11 cellular contexts compared by ENCODE assay signal in genomic region chr17:40352779-40353394, GRCh38. TPM values are rescaled to one million over a fixed set of nuclear protein-coding genes. Genes with fewer than 3 reads are reported as not detected.
DNase-seq lines count a peak whose midpoint lies in the region; ATAC-seq and TF ChIP-seq lines count a peak whose summit lies in the region.
"Had no signal": no experiment of that assay in that cellular context is flagged by ENCODE, and none has a peak within 500 bp of the region (broad histone marks: within the 10 kb centered on the region; RNA-seq: fewer than 3 reads in every experiment).

No MANE protein-coding gene starts in this region.

- H3K36me3 ChIP-seq in GM23338 (ENCODE audit: insufficient read depth) (no peaks in the 10 kb centered on the region), adipocyte (ENCODE audit: control insufficient read depth, insufficient read depth, low read length, severe bottlenecking) (peaks cover 54% of the 10 kb centered on the region)

- 0 out of 2 replicates have a peak overlapping the region, but pooled peaks have one; percentile 38 for H3K4me2 ChIP-seq in GM23338

- H3K4me1 ChIP-seq in GM23338 (ENCODE audit: insufficient read depth) (peaks cover 54% of the 10 kb centered on the region), adipocyte (ENCODE audit: control insufficient read depth, insufficient read depth, low read length) (peaks cover 52% of the 10 kb centered on the region)

- no peak overlapping the region for H2AFZ ChIP-seq in GM23338

- H3K36me3 Mint-ChIP-seq in GM23338 (ENCODE audit: low read depth): peaks cover 41% of the 10 kb centered on the region
- H3K36me3 Mint-ChIP-seq in natural killer cell treated with Interleukin-12 subunit alpha and Interleukin-12 subunit beta and Interleukin-15 and Interleukin-18, amount 100 ng/mL, for 72 hours: no peaks in the 10 kb centered on the region

- H3K27me3 ChIP-seq in GM23338 (ENCODE audit: insufficient read depth): peaks cover 24% of the 10 kb centered on the region
- no peaks in the 10 kb centered on the region for H3K27me3 ChIP-seq in adipocyte (replicated peaks; ENCODE audit: control insufficient read depth, insufficient read depth, low read length)
- H3K27me3 ChIP-seq: body of pancreas had no signal

- no peak overlapping the region for H3K27ac ChIP-seq in GM23338 (ENCODE audit: low read depth)
- H3K27ac ChIP-seq: body of pancreas had no signal

- H3K27ac Mint-ChIP-seq in GM23338: no peak overlapping the region
- H3K27ac Mint-ChIP-seq in natural killer cell treated with Interleukin-12 subunit alpha and Interleukin-12 subunit beta and Interleukin-15 and Interleukin-18, amount 100 ng/mL, for 72 hours: peak overlapping the region; percentile 61 to 96

- H3K4me3 Mint-ChIP-seq in GM23338: peak overlapping the region; percentile 19; the same call in 1 of the 3 replicates
- peak overlapping the region; percentile 50 for H3K4me3 Mint-ChIP-seq in natural killer cell treated with Interleukin-12 subunit alpha and Interleukin-12 subunit beta and Interleukin-15 and Interleukin-18, amount 100 ng/mL, for 72 hours

- H3K9me3 Mint-ChIP-seq in GM23338: no peaks in the 10 kb centered on the region
- no peaks in the 10 kb centered on the region for H3K9me3 Mint-ChIP-seq in natural killer cell treated with Interleukin-12 subunit alpha and Interleukin-12 subunit beta and Interleukin-15 and Interleukin-18, amount 100 ng/mL, for 72 hours

- in situ Hi-C loops in GM13976 (cut with MboI; ENCODE audit: low sequenced_read_pairs, unreplicated experiment): loop anchor here (5.0 kb wide), 1 partner anchor 51 kb away; no protein-coding TSS in a partner anchor

- DNase-seq in GM23338 (ENCODE audit: low spot score) (no peak), NOMO-1 treated with dmso at 0.1 percent for 144 hours (lab: John Stamatoyannopoulos, UW; ENCODE audit: unreplicated experiment) (peak; percentile 98), adipocyte (ENCODE audit: low read depth) (no peak), RKO (ENCODE audit: low spot score) (no peak), GM13976 (ENCODE audit: low spot score) (no peak)
- DNase-seq in natural killer cell treated with Interleukin-12 subunit alpha and Interleukin-12 subunit beta and Interleukin-15 and Interleukin-18, amount 100 ng/mL, for 72 hours (ENCODE audit: low spot score): peak; percentile 72
- DNase-seq: body of pancreas, NCI-H510A, SW 1271 had no signal

- H3K9ac ChIP-seq in adipocyte (ENCODE audit: low read length): peak overlapping the region; percentile 34

- H3K9me2 ChIP-seq in GM23338 (ENCODE audit: insufficient read depth): no peaks in the 10 kb centered on the region

- ATAC-seq in GM23338 (no peak), HG02798 (IDR thresholded peaks at IDR 0.05; ENCODE audit: poor library complexity, unreplicated experiment) (no peak), HG03196 (IDR thresholded peaks at IDR 0.05; ENCODE audit: unreplicated experiment) (no peak)
- peak; percentile 85 to 89 for ATAC-seq in natural killer cell treated with Interleukin-12 subunit alpha and Interleukin-12 subunit beta and Interleukin-15 and Interleukin-18, amount 100 ng/mL, for 72 hours
- ATAC-seq: body of pancreas had no signal

- H4K20me1 ChIP-seq in GM23338 (replicated peaks; ENCODE audit: insufficient read depth): peaks cover 6% of the 10 kb centered on the region; the same call in 1 of the 2 replicates

- peaks cover 72% of the 10 kb centered on the region for H3K4me1 Mint-ChIP-seq in GM23338
- peaks cover 23 to 34% of the 10 kb centered on the region in 2 donors for H3K4me1 Mint-ChIP-seq in natural killer cell treated with Interleukin-12 subunit alpha and Interleukin-12 subunit beta and Interleukin-15 and Interleukin-18, amount 100 ng/mL, for 72 hours (ENCODE audit: low read depth in 2 of 2)

- TF ChIP-seq CTCF in GM23338 (conservative IDR thresholded peaks at IDR 0.05; ENCODE audit: low read depth in 2 of 2): no peak
- TF ChIP-seq CTCF in GM13976 (IDR thresholded peaks at IDR 0.05; ENCODE audit: borderline replicate concordance, control extremely low read depth, extremely low read depth, insufficient read depth, missing control alignments): no peak

- H3K27me3 Mint-ChIP-seq in GM23338 (ENCODE audit: insufficient read depth, low read depth, poor library complexity): peaks cover 38% of the 10 kb centered on the region
- H3K27me3 Mint-ChIP-seq in natural killer cell treated with Interleukin-12 subunit alpha and Interleukin-12 subunit beta and Interleukin-15 and Interleukin-18, amount 100 ng/mL, for 72 hours: no peaks in the 10 kb centered on the region

- H3K9me3 ChIP-seq in adipocyte (ENCODE audit: control insufficient read depth, low read length): no peaks in the 10 kb centered on the region
- H3K9me3 ChIP-seq: body of pancreas had no signal

- H3F3A ChIP-seq in GM23338 (replicated peaks; ENCODE audit: low read depth): 0 out of 2 replicates have a peak, but pooled peaks cover 4% of the 10 kb centered on the region

- no peak overlapping the region for H3K4me3 ChIP-seq in GM23338
- no peak overlapping the region for H3K4me3 ChIP-seq in adipocyte (ENCODE audit: low read length)
- H3K4me3 ChIP-seq: body of pancreas had no signal

- H3K79me2 ChIP-seq in GM23338 (replicated peaks; ENCODE audit: insufficient read depth): no peaks in the 10 kb centered on the region

TF ChIP-seq in GM23338, 12 proteins besides CTCF, POLR2A, EP300 and RAD21 (continues in another document):
- no peak for TF ChIP-seq EZH2 (IDR thresholded peaks at IDR 0.05; ENCODE audit: low read depth, unreplicated experiment)
- TF ChIP-seq JUNB (IDR thresholded peaks at IDR 0.05; ENCODE audit: unreplicated experiment): no peak
- no peak for TF ChIP-seq EZH2phosphoT487 (IDR thresholded peaks at IDR 0.05; ENCODE audit: unreplicated experiment)
- TF ChIP-seq REST (IDR thresholded peaks at IDR 0.05; ENCODE audit: unreplicated experiment): no peak
- TF ChIP-seq NANOG (IDR thresholded peaks at IDR 0.05; ENCODE audit: borderline replicate concordance): no peak
- no peak for TF ChIP-seq CREB1 (CRISPR knock-in tag; IDR thresholded peaks at IDR 0.05; ENCODE audit: low read depth)

RNA-seq across cellular contexts. Expression of gene GJD3, which starts 11.7 kb away (rescaled TPM):
- 1.4 and 2.8 TPM in 2 replicates for total RNA-seq in GM23338 (2014; rRNA removed; shearing (Covaris generic))
- polyA plus RNA-seq in GM23338 (2016; fragmentation: Nextera tagmentation; extraction: Ambion mirVana): not detected in 2 replicates
- not detected for total RNA-seq in natural killer cell treated with Interleukin-12 subunit alpha and Interleukin-12 subunit beta and Interleukin-15 and Interleukin-18, amount 100 ng/mL, for 72 hours

RNA-seq across cellular contexts. Expression of gene RARA, which starts 43.9 kb away (rescaled TPM):
- total RNA-seq in GM23338 (2014; rRNA removed; shearing (Covaris generic)): 15.9 and 17.8 TPM in 2 replicates
- 7.4 and 8.7 TPM in 2 replicates for polyA plus RNA-seq in GM23338 (2016; fragmentation: Nextera tagmentation; extraction: Ambion mirVana)
- 10 to 100 TPM; 26.4 to 37.8 TPM for total RNA-seq in natural killer cell treated with Interleukin-12 subunit alpha and Interleukin-12 subunit beta and Interleukin-15 and Interleukin-18, amount 100 ng/mL, for 72 hours

Comparison
In these comparisons a context has a peak if more than half of its experiments do, and no peak if none do; other contexts are left out.
1. ATAC-seq: peak in natural killer cell treated with Interleukin-12 subunit alpha and Interleukin-12 subunit beta and Interleukin-15 and Interleukin-18, amount 100 ng/mL, for 72 hours (2 of 2); none in GM23338 (single experiment), HG02798 (single experiment) and HG03196 (single experiment).
2. DNase-seq: peak in NOMO-1 treated with dmso at 0.1 percent for 144 hours (single experiment) and natural killer cell treated with Interleukin-12 subunit alpha and Interleukin-12 subunit beta and Interleukin-15 and Interleukin-18, amount 100 ng/mL, for 72 hours (single experiment); none in GM23338 (single experiment), adipocyte (single experiment), RKO (single experiment) and GM13976 (single experiment).